1 cellular context compared by ENCODE assay signal in the genomic region with DNA sequence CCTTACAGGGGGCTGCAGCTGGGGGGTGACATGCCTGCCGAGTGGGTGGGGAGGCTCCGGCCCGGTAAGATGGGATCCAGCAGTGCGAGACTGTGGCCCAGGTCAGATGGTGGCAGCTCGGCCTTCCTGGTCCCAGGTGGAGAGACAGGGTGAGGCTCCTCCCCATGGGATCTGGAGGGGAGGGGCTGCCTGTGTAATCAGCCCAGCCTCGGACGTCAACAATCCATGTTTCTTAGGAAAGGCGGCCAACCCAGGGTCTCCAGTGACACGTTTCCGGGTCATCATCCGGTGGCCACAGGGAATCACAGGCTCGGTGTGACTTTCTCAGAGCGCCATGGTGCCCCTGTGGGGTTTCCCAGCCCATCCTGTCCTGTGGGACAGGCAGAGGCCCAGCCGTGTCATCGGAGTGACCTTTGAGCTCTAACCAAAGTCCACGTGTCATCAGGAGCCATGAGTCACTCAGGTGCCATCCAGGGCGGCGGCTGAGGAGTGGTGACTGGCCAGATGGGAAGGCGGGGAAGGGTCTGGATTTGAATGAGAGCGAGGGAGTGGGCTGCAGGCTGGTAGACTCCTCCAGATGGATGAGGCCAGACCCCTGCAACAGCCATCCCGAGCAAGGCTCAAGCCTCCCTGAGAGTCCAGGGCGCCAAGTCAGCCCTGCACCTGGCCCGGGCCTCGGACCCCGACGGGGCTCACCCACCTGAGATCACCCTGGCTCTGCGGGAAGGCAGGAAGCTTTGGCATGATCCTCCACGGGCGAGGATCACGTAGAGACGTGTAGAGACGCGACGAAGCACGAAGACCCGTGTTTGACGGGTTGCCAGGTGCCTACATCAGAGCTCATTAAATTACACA.
A peak's percentile ranks its signal among the peaks of the same experiment; 100 is the strongest.
TF ChIP-seq lines count a peak whose summit lies in the region.

No MANE protein-coding gene starts in this region.

TF ChIP-seq in HepG2, 621 proteins besides CTCF, POLR2A, EP300 and RAD21 (continued from another document and continues in another):
- no peak for TF ChIP-seq ZBTB40 (IDR thresholded peaks at IDR 0.05)
- peak; percentile 74 for TF ChIP-seq ZBTB40 (CRISPR knock-in tag; IDR thresholded peaks at IDR 0.05)
- TF ChIP-seq HNRNPLL (IDR thresholded peaks at IDR 0.05; ENCODE audit: low read depth, low read length, poor library complexity, severe bottlenecking) = peak; percentile 36
- TF ChIP-seq ZNF775 (CRISPR knock-in tag; IDR thresholded peaks at IDR 0.05; ENCODE audit: borderline replicate concordance) = no peak
- no peak for TF ChIP-seq EEA1 (CRISPR knock-in tag; IDR thresholded peaks at IDR 0.05; ENCODE audit: borderline replicate concordance)
- 0 out of 2 replicates have a peak, but pooled peaks have one; percentile 33 for TF ChIP-seq ETV6 (CRISPR knock-in tag; conservative IDR thresholded peaks at IDR 0.05)
- TF ChIP-seq, protein P1, sequence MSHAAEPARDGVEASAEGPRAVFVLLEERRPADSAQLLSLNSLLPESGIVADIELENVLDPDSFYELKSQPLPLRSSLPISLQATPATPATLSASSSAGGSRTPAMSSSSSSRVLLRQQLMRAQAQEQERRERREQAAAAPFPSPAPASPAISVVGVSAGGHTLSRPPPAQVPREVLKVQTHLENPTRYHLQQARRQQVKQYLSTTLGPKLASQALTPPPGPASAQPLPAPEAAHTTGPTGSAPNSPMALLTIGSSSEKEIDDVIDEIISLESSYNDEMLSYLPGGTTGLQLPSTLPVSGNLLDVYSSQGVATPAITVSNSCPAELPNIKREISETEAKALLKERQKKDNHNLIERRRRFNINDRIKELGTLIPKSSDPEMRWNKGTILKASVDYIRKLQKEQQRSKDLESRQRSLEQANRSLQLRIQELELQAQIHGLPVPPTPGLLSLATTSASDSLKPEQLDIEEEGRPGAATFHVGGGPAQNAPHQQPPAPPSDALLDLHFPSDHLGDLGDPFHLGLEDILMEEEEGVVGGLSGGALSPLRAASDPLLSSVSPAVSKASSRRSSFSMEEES (CRISPR knock-in tag; IDR thresholded peaks at IDR 0.05) = peak; percentile 96
- no peak for TF ChIP-seq LCORL (IDR thresholded peaks at IDR 0.05)
- TF ChIP-seq LCORL (CRISPR knock-in tag; IDR thresholded peaks at IDR 0.05) = peak; percentile 99
- TF ChIP-seq ZMAT3 (CRISPR knock-in tag; conservative IDR thresholded peaks at IDR 0.05) = peak; percentile 81; the same call in 1 of the 2 replicates
- no peak for TF ChIP-seq ZNF225 (CRISPR knock-in tag; IDR thresholded peaks at IDR 0.05)
- TF ChIP-seq RBAK (CRISPR knock-in tag; IDR thresholded peaks at IDR 0.05) = no peak
- TF ChIP-seq ZBTB46 (CRISPR knock-in tag; IDR thresholded peaks at IDR 0.05; ENCODE audit: borderline replicate concordance) = 0 out of 2 replicates have a peak, but pooled peaks have one; percentile 78
- TF ChIP-seq PHF5A (CRISPR knock-in tag; IDR thresholded peaks at IDR 0.05; ENCODE audit: low read depth, unreplicated experiment) = peak; percentile 74
- TF ChIP-seq NCOR1 (IDR thresholded peaks at IDR 0.05; ENCODE audit: borderline replicate concordance, low read length) = peak; percentile 98
- TF ChIP-seq, protein P2, sequence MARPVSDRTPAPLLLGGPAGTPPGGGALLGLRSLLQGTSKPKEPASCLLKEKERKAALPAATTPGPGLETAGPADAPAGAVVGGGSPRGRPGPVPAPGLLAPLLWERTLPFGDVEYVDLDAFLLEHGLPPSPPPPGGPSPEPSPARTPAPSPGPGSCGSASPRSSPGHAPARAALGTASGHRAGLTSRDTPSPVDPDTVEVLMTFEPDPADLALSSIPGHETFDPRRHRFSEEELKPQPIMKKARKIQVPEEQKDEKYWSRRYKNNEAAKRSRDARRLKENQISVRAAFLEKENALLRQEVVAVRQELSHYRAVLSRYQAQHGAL (CRISPR knock-in tag; IDR thresholded peaks at IDR 0.05; ENCODE audit: not compliant biosample characterization) = peak; percentile 74
- TF ChIP-seq HMGXB4 (CRISPR knock-in tag; IDR thresholded peaks at IDR 0.05; ENCODE audit: borderline replicate concordance in 1 of 2, low read depth in 1 of 2) = peak; percentile 53 to 73; a peak in 3 of 4 replicates
- TF ChIP-seq, protein P3, sequence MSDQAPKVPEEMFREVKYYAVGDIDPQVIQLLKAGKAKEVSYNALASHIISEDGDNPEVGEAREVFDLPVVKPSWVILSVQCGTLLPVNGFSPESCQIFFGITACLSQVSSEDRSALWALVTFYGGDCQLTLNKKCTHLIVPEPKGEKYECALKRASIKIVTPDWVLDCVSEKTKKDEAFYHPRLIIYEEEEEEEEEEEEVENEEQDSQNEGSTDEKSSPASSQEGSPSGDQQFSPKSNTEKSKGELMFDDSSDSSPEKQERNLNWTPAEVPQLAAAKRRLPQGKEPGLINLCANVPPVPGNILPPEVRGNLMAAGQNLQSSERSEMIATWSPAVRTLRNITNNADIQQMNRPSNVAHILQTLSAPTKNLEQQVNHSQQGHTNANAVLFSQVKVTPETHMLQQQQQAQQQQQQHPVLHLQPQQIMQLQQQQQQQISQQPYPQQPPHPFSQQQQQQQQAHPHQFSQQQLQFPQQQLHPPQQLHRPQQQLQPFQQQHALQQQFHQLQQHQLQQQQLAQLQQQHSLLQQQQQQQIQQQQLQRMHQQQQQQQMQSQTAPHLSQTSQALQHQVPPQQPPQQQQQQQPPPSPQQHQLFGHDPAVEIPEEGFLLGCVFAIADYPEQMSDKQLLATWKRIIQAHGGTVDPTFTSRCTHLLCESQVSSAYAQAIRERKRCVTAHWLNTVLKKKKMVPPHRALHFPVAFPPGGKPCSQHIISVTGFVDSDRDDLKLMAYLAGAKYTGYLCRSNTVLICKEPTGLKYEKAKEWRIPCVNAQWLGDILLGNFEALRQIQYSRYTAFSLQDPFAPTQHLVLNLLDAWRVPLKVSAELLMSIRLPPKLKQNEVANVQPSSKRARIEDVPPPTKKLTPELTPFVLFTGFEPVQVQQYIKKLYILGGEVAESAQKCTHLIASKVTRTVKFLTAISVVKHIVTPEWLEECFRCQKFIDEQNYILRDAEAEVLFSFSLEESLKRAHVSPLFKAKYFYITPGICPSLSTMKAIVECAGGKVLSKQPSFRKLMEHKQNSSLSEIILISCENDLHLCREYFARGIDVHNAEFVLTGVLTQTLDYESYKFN (CRISPR knock-in tag; conservative IDR thresholded peaks at IDR 0.05) = peak; percentile 97
- TF ChIP-seq KAT8 (CRISPR knock-in tag; IDR thresholded peaks at IDR 0.05) = peak; percentile 87
- TF ChIP-seq ZNF253 (CRISPR knock-in tag; IDR thresholded peaks at IDR 0.05; ENCODE audit: borderline replicate concordance) = no peak
- TF ChIP-seq IKZF4 (CRISPR knock-in tag; IDR thresholded peaks at IDR 0.05; ENCODE audit: borderline replicate concordance, low read depth, not compliant biosample characterization) = peak; percentile 82
- TF ChIP-seq, protein P4, sequence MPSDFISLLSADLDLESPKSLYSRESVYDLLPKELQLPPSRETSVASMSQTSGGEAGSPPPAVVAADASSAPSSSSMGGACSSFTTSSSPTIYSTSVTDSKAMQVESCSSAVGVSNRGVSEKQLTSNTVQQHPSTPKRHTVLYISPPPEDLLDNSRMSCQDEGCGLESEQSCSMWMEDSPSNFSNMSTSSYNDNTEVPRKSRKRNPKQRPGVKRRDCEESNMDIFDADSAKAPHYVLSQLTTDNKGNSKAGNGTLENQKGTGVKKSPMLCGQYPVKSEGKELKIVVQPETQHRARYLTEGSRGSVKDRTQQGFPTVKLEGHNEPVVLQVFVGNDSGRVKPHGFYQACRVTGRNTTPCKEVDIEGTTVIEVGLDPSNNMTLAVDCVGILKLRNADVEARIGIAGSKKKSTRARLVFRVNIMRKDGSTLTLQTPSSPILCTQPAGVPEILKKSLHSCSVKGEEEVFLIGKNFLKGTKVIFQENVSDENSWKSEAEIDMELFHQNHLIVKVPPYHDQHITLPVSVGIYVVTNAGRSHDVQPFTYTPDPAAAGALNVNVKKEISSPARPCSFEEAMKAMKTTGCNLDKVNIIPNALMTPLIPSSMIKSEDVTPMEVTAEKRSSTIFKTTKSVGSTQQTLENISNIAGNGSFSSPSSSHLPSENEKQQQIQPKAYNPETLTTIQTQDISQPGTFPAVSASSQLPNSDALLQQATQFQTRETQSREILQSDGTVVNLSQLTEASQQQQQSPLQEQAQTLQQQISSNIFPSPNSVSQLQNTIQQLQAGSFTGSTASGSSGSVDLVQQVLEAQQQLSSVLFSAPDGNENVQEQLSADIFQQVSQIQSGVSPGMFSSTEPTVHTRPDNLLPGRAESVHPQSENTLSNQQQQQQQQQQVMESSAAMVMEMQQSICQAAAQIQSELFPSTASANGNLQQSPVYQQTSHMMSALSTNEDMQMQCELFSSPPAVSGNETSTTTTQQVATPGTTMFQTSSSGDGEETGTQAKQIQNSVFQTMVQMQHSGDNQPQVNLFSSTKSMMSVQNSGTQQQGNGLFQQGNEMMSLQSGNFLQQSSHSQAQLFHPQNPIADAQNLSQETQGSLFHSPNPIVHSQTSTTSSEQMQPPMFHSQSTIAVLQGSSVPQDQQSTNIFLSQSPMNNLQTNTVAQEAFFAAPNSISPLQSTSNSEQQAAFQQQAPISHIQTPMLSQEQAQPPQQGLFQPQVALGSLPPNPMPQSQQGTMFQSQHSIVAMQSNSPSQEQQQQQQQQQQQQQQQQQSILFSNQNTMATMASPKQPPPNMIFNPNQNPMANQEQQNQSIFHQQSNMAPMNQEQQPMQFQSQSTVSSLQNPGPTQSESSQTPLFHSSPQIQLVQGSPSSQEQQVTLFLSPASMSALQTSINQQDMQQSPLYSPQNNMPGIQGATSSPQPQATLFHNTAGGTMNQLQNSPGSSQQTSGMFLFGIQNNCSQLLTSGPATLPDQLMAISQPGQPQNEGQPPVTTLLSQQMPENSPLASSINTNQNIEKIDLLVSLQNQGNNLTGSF (CRISPR knock-in tag; IDR thresholded peaks at IDR 0.05) = peak; percentile 57; the same call in 1 of the 2 replicates
- peak; percentile 74 for TF ChIP-seq BRD4 (CRISPR knock-in tag; IDR thresholded peaks at IDR 0.05)
